23 cellular contexts compared by ENCODE assay signal in the genomic region with DNA sequence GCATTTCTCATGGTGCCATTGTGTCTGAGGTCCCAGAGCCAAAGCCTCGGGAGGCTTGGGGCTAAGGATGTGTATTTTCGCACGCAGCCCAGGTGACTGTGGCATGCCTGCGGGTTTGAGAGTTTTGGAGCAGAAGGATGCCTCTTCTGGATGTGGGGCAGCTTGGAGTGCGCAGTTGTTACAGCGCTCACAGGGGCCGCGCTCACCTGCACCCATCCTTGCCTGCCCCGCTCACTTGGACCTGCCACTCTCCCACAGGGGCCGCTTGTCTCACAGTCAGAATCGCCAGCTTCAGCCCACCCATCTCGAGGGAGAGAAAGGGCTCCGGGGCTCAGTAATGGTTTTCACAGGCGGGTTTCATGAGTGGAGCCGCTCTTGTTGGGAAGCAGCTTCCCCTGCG.
DNase-seq lines count a peak whose midpoint lies in the region; ATAC-seq and TF ChIP-seq lines count a peak whose summit lies in the region.
"Had no signal": no experiment of that assay in that cellular context is flagged by ENCODE, and none has a peak within 500 bp of the region (broad histone marks: within the 10 kb centered on the region; RNA-seq: fewer than 3 reads in every experiment).

No MANE protein-coding gene starts in this region.

- H3K27ac Mint-ChIP-seq in activated CD4-positive, alpha-beta T cell treated with anti-CD3 and anti-CD28 coated beads, Interleukin-2, amount 10 ng/mL, durations not matched to agents 7 days and 5 days = peak overlapping the region; percentile 31
- H3K27ac Mint-ChIP-seq: B cell had no signal

- no peak for TF ChIP-seq CTCF in dorsolateral prefrontal cortex (IDR thresholded peaks at IDR 0.05 in 54 of 56, conservative IDR thresholded peaks at IDR 0.05 in 2 of 56; ENCODE audit: low read depth in 1 of 56, partially characterized antibody in 56 of 56)

- CTCF ChIA-PET in activated CD4-positive, alpha-beta T cell treated with anti-CD3 and anti-CD28 coated beads, Interleukin-2, amount 10 ng/mL, durations not matched to agents 7 days and 5 days (lab: Charles Lee) = interaction anchor here (1.3 kb wide), 1 partner anchor 22 kb away, joined by 3 read pairs; no protein-coding TSS in a partner anchor

- H3K27me3 Mint-ChIP-seq in activated CD4-positive, alpha-beta T cell treated with anti-CD3 and anti-CD28 coated beads, Interleukin-2, amount 10 ng/mL, durations not matched to agents 7 days and 5 days = peaks cover 3% of the 10 kb centered on the region
- H3K27me3 Mint-ChIP-seq: B cell; CD8-positive, alpha-beta memory T cell had no signal

- H3K4me1 Mint-ChIP-seq in activated CD4-positive, alpha-beta T cell treated with anti-CD3 and anti-CD28 coated beads, Interleukin-2, amount 10 ng/mL, durations not matched to agents 7 days and 5 days = no peaks in the 10 kb centered on the region
- H3K4me1 Mint-ChIP-seq: B cell had no signal

- no peaks in the 10 kb centered on the region for H3K27me3 ChIP-seq in dorsolateral prefrontal cortex
- H3K27me3 ChIP-seq: SJSA1 had no signal

- peaks cover 1% of the 10 kb centered on the region for H3K36me3 Mint-ChIP-seq in activated CD4-positive, alpha-beta T cell treated with anti-CD3 and anti-CD28 coated beads, Interleukin-2, amount 10 ng/mL, durations not matched to agents 7 days and 5 days (ENCODE audit: low read depth)

- no peak overlapping the region for H3K4me3 Mint-ChIP-seq in activated CD4-positive, alpha-beta T cell treated with anti-CD3 and anti-CD28 coated beads, Interleukin-2, amount 10 ng/mL, durations not matched to agents 7 days and 5 days
- H3K4me3 Mint-ChIP-seq: B cell; CD14-positive monocyte; CD8-positive, alpha-beta memory T cell had no signal

- ATAC-seq in GM21390 (IDR thresholded peaks at IDR 0.05; ENCODE audit: unreplicated experiment) = no peak
- no peak for ATAC-seq in GM21737 (IDR thresholded peaks at IDR 0.05; ENCODE audit: unreplicated experiment)

- H3K4me3 ChIP-seq in dorsolateral prefrontal cortex = no peak overlapping the region
- H3K4me3 ChIP-seq: SJSA1 had no signal

- POLR2A ChIA-PET in activated CD4-positive, alpha-beta T cell treated with anti-CD3 and anti-CD28 coated beads, Interleukin-2, amount 10 ng/mL, durations not matched to agents 7 days and 5 days (lab: Charles Lee) = no interaction called here

- intact Hi-C loops in dorsolateral prefrontal cortex (cut with DNase I) = no loop called here

- H3K9me3 Mint-ChIP-seq in activated CD4-positive, alpha-beta T cell treated with anti-CD3 and anti-CD28 coated beads, Interleukin-2, amount 10 ng/mL, durations not matched to agents 7 days and 5 days = no peaks in the 10 kb centered on the region
- H3K9me3 Mint-ChIP-seq: CD14-positive monocyte; CD8-positive, alpha-beta memory T cell had no signal

- H3K27ac ChIP-seq in dorsolateral prefrontal cortex (peak overlapping the region in 53 of 59 donors; percentile 4 to 90 (median 74)), temporal lobe (ENCODE audit: low read depth, low read length) (peak overlapping the region; percentile 82)
- H3K27ac ChIP-seq: 22Rv1, HL-60, SJSA1 had no signal

- no peak for DNase-seq in activated CD4-positive, alpha-beta T cell treated with anti-CD3 and anti-CD28 coated beads, Interleukin-2, amount 10 ng/mL, durations not matched to agents 7 days and 5 days
- no peak for DNase-seq in activated CD4-positive, alpha-beta T cell treated with anti-CD3 and anti-CD28 coated beads for 4 hours
- peak in 1 of 10 donors; percentile 21 for DNase-seq in dorsolateral prefrontal cortex
- DNase-seq in mesenteric fat pad (ENCODE audit: low spot score) = peak; percentile 77
- DNase-seq in HT-29 (ENCODE audit: low spot score) = no peak
- DNase-seq: CD8-positive, alpha-beta memory T cell; DMS 273 treated with DMSO at 0.1 percent for 48 hours; DND-41; Karpas-422; NCI-H1105; NCI-H146; NCI-H1930; NCI-H2107; NCI-H524; NCI-H774 had no signal
